Comparison of ENCODE assay signal across 8 cellular contexts in genomic region chr4:103915224-103915869, GRCh38.
DNase-seq lines count a peak whose midpoint lies in the region; ATAC-seq and FAIRE-seq lines count a peak whose summit lies in the region.

No MANE protein-coding gene starts in this region.

- H3K4me3 Mint-ChIP-seq in effector memory CD8-positive, alpha-beta T cell = no peak overlapping the region

- no peaks in the 10 kb centered on the region for H3K4me1 Mint-ChIP-seq in effector memory CD8-positive, alpha-beta T cell (ENCODE audit: low read depth in 2 of 2)

- no peak overlapping the region for H3K27ac Mint-ChIP-seq in effector memory CD8-positive, alpha-beta T cell

- H3K36me3 Mint-ChIP-seq in effector memory CD8-positive, alpha-beta T cell (ENCODE audit: insufficient read depth) = no peaks in the 10 kb centered on the region

- FAIRE-seq in TTC549 (lab: Jason Lieb, UNC) = peak; percentile 91

- H3K9me3 Mint-ChIP-seq in effector memory CD8-positive, alpha-beta T cell = no peaks in the 10 kb centered on the region

- DNase-seq in GM03348 (ENCODE audit: low spot score) (peak; percentile 23), left lobe of liver (ENCODE audit: low spot score) (no peak), NCI-H2107 (lab: John Stamatoyannopoulos, UW) (no peak)
- no peak for DNase-seq in stimulated activated CD8-positive, alpha-beta memory T cell treated with anti-CD3 and anti-CD28 coated beads, Interleukin-4, amount 100 ng/mL, for 48 hours
- no peak for DNase-seq in effector memory CD8-positive, alpha-beta T cell

- H3K27me3 Mint-ChIP-seq in effector memory CD8-positive, alpha-beta T cell = no peaks in the 10 kb centered on the region

- ATAC-seq in GM21367 (IDR thresholded peaks at IDR 0.05; ENCODE audit: unreplicated experiment) (peak; percentile 93), HG03460 (IDR thresholded peaks at IDR 0.05; ENCODE audit: unreplicated experiment) (peak; percentile 94), left lobe of liver (peak; percentile 73)
- ATAC-seq in effector memory CD8-positive, alpha-beta T cell (replicated peaks) = no peak
